In genomic region chr6:150236544-150236943, GRCh38 we compare ENCODE assay signal across 1 cellular context.
TF ChIP-seq lines count a peak whose summit lies in the region.

No MANE protein-coding gene starts in this region.

TF ChIP-seq in GM23338, 12 proteins besides CTCF, POLR2A, EP300 and RAD21 (continued from another document):
- TF ChIP-seq ZNF462 (CRISPR knock-in tag; IDR thresholded peaks at IDR 0.05) (no peak), CREB1 (CRISPR knock-in tag; IDR thresholded peaks at IDR 0.05; ENCODE audit: low read depth) (no peak), POLR2AphosphoS5 (IDR thresholded peaks at IDR 0.05; ENCODE audit: low read depth) (no peak), STAT1 (IDR thresholded peaks at IDR 0.05; ENCODE audit: unreplicated experiment) (no peak), NANOG (IDR thresholded peaks at IDR 0.05; ENCODE audit: borderline replicate concordance) (no peak), EZH2phosphoT487 (IDR thresholded peaks at IDR 0.05; ENCODE audit: unreplicated experiment) (no peak)
